24 cellular contexts compared by ENCODE assay signal in genomic region chr20:5567644-5568043, GRCh38.
"Had no signal": no experiment of that assay in that cellular context is flagged by ENCODE, and none has a peak within 500 bp of the region (broad histone marks: within the 10 kb centered on the region; RNA-seq: fewer than 3 reads in every experiment).

No MANE protein-coding gene starts in this region.

- H3K27me3 ChIP-seq: breast epithelium, MG63 had no signal

- DNase-seq: activated CD4-positive, alpha-beta T cell treated with anti-CD3 and anti-CD28 coated beads for 48 hours; activated CD4-positive, alpha-beta T cell treated with anti-CD3 and anti-CD28 coated beads, Interleukin-2, amount 50 U/mL, for 48 hours; activated CD8-positive, alpha-beta memory T cell treated with anti-CD3 and anti-CD28 coated beads, Interleukin-2, amount 50 U/mL, for 48 hours; activated effector memory CD4-positive, alpha-beta T cell treated with anti-CD3 and anti-CD28 coated beads, Interleukin-2, amount 50 U/mL, for 16 hours; activated naive CD4-positive, alpha-beta T cell treated with Interleukin-2 at 50 U/mL for 16 hours; activated naive CD8-positive, alpha-beta T cell treated with anti-CD3 and anti-CD28 coated beads for 36 hours; activated T-cell treated with anti-CD3 and anti-CD28 coated beads, Interleukin-2, amount 50 U/mL, for 1 hour; aorta; central memory CD4-positive, alpha-beta T cell; MG63; MV-4-11; NCI-H1092 treated with DMSO at 0.1 percent for 48 hours; NCI-H1417 treated with DMSO at 0.1 percent for 48 hours; NCI-H1694; NCI-H2029; NCI-H2107; NCI-H2171 treated with DMSO at 0.1 percent for 48 hours; NCI-H226; NCI-H526; NCI-H774; SIG-M5 had no signal

- H3K27ac ChIP-seq: breast epithelium, coronary artery, VCaP had no signal

- H3K4me3 ChIP-seq: breast epithelium, coronary artery, MG63 had no signal

- H3K36me3 ChIP-seq: breast epithelium had no signal

- H3K4me1 ChIP-seq: breast epithelium had no signal

- H3K27me3 Mint-ChIP-seq: activated naive CD8-positive, alpha-beta T cell treated with anti-CD3 and anti-CD28 coated beads for 36 hours had no signal

- H3K27ac Mint-ChIP-seq: activated naive CD8-positive, alpha-beta T cell treated with anti-CD3 and anti-CD28 coated beads for 36 hours had no signal

- H3K9me3 Mint-ChIP-seq: activated naive CD8-positive, alpha-beta T cell treated with anti-CD3 and anti-CD28 coated beads for 36 hours had no signal

- H3K4me3 Mint-ChIP-seq: activated naive CD8-positive, alpha-beta T cell treated with anti-CD3 and anti-CD28 coated beads for 36 hours had no signal
